In genomic region chr15:90869601-90870353, GRCh38 we compare ENCODE assay signal across 8 cellular contexts. TPM values are rescaled to one million over a fixed set of nuclear protein-coding genes. Genes with fewer than 3 reads are reported as not detected.
A peak's percentile ranks its signal among the peaks of the same experiment; 100 is the strongest.
DNase-seq lines count a peak whose midpoint lies in the region; ATAC-seq and TF ChIP-seq lines count a peak whose summit lies in the region.

No MANE protein-coding gene starts in this region.

- H3K27me3 ChIP-seq in AG04450 (ENCODE audit: control insufficient read depth, insufficient read depth, low read length) (no peaks in the 10 kb centered on the region), HL-60 (ENCODE audit: insufficient read depth, poor library complexity, severe bottlenecking) (no peaks in the 10 kb centered on the region), SK-N-SH (ENCODE audit: insufficient read depth) (no peaks in the 10 kb centered on the region)

- peak overlapping the region; percentile 77 for H3K4me2 ChIP-seq in SK-N-SH

- H2AFZ ChIP-seq in SK-N-SH (ENCODE audit: low read depth): peak overlapping the region; percentile 45; the same call in 1 of the 2 replicates

- 47% methylated on average over 8 of the region's 9 CpGs for WGBS in SK-N-SH (ENCODE audit: low lambda C conversion rate)

- peaks cover 20% of the 10 kb centered on the region for H3F3A ChIP-seq in SK-N-SH (replicated peaks; ENCODE audit: insufficient read depth)

- POLR2A ChIA-PET in AG04450 (lab: Yijun Ruan, JAX): interaction anchor here (0.6 to 1.1 kb wide), 2 partner anchors 33 to 74 kb away, joined by 3 to 7 read pairs; no protein-coding TSS in a partner anchor
- POLR2A ChIA-PET in SK-N-SH (lab: Yijun Ruan, JAX): no interaction called here

- TF ChIP-seq CTCF in AG04450 (IDR thresholded peaks at IDR 0.05; ENCODE audit: low read depth, low read length) (no peak), HL-60 (IDR thresholded peaks at IDR 0.05; ENCODE audit: insufficient read depth, low read length) (no peak), SK-N-SH (IDR thresholded peaks at IDR 0.05) (no peak), chondrocyte (IDR thresholded peaks at IDR 0.05) (no peak)

- no peak for ATAC-seq in GM18867 (IDR thresholded peaks at IDR 0.05; ENCODE audit: unreplicated experiment)

- no peaks in the 10 kb centered on the region for H3K36me3 ChIP-seq in SK-N-SH (replicated peaks in 1 of 2; ENCODE audit: control insufficient read depth in 1 of 2, insufficient read depth in 2 of 2, low read length in 1 of 2)

- H3K9me3 ChIP-seq in AG04450 (ENCODE audit: control insufficient read depth, insufficient read depth, low read length) (no peaks in the 10 kb centered on the region; the same call in 1 of the 2 replicates), SK-N-SH (no peaks in the 10 kb centered on the region)

- no peak for DNase-seq in AG04450 (ENCODE audit: low read depth, low spot score)
- peak; percentile 77 to 97 for DNase-seq in HL-60 (ENCODE audit: low read depth in 1 of 2, low spot score in 1 of 2)
- DNase-seq in SK-N-SH: no peak
- peak; percentile 88 for DNase-seq in chondrocyte (ENCODE audit: low spot score)
- DNase-seq in left kidney (ENCODE audit: low read depth, low spot score): peak; percentile 78
- peak; percentile 47 to 72 for DNase-seq in stimulated activated CD4-positive, alpha-beta T cell treated with anti-CD3 and anti-CD28 coated beads, Interleukin-2, amount 100 ng/mL, for 24 hours
- DNase-seq in globus pallidus (ENCODE audit: low spot score): no peak

- H3K4me1 ChIP-seq in SK-N-SH (ENCODE audit: control insufficient read depth in 1 of 2, insufficient read depth in 2 of 2, low read depth in 1 of 2, low read length in 1 of 2): peaks cover 29 to 39% of the 10 kb centered on the region in 2 experiments; a peak in 2 of 4 replicates

- H3K79me2 ChIP-seq in SK-N-SH (ENCODE audit: insufficient read depth): peaks cover 47% of the 10 kb centered on the region

- H3K4me1 Mint-ChIP-seq in chondrocyte (ENCODE audit: low read depth): peaks cover 56% of the 10 kb centered on the region

- no peaks in the 10 kb centered on the region for H3K27me3 Mint-ChIP-seq in chondrocyte (ENCODE audit: low read depth)

- CTCF ChIA-PET in AG04450 (lab: Charles Lee): interaction anchor here (0.6 to 1.2 kb wide), 3 partner anchors 11 to 222 kb away, joined by 3 to 4 read pairs (median 4); no protein-coding TSS in a partner anchor
- CTCF ChIA-PET in SK-N-SH (lab: Yijun Ruan, JAX): interaction anchor here (0.6 to 4.2 kb wide), 3 partner anchors 16 to 222 kb away, joined by 3 to 24 read pairs (median 7); no protein-coding TSS in a partner anchor

- H3K4me3 ChIP-seq in AG04450 (ENCODE audit: low read depth, low read length) (no peak overlapping the region), HL-60 (replicated peaks; ENCODE audit: insufficient read depth, low read length) (no peak overlapping the region), SK-N-SH (ENCODE audit: low read depth in 2 of 2, low read length in 1 of 2) (peak overlapping the region in 1 of 2 experiments; percentile 80; a peak in 2 of 4 replicates)

- H3K9ac ChIP-seq in SK-N-SH: peak overlapping the region; percentile 88; the same call in 1 of the 2 replicates

- H3K27ac ChIP-seq in AG04450 (ENCODE audit: low read depth, low read length) (peak overlapping the region; percentile 68), HL-60 (replicated peaks) (peak overlapping the region; percentile 85), SK-N-SH (ENCODE audit: low read depth in 2 of 2, low read length in 1 of 2) (peak overlapping the region; percentile 36 to 81; a peak in 3 of 4 replicates)

- peak overlapping the region; percentile 95 for H3K27ac Mint-ChIP-seq in chondrocyte (ENCODE audit: unreplicated experiment)

- peaks cover 14% of the 10 kb centered on the region; the same call in 1 of the 2 replicates for H4K20me1 ChIP-seq in SK-N-SH (ENCODE audit: insufficient read depth)

- H3K9me3 Mint-ChIP-seq in chondrocyte (ENCODE audit: low read depth): no peaks in the 10 kb centered on the region

- TF ChIP-seq RAD21 in SK-N-SH (IDR thresholded peaks at IDR 0.05; ENCODE audit: low read length): no peak

- no peaks in the 10 kb centered on the region for H3K36me3 Mint-ChIP-seq in chondrocyte (ENCODE audit: low read depth)

- peak overlapping the region; percentile 12 for H3K4me3 Mint-ChIP-seq in chondrocyte (ENCODE audit: unreplicated experiment)

- H3K9me2 ChIP-seq in SK-N-SH: no peaks in the 10 kb centered on the region

- peak in 1 of 2 experiments; percentile 29; a peak in 1 of 4 replicates for TF ChIP-seq EP300 in SK-N-SH (IDR thresholded peaks at IDR 0.05; ENCODE audit: borderline replicate concordance in 1 of 2, low read depth in 1 of 2, low read length in 1 of 2)

TF ChIP-seq in SK-N-SH, 30 proteins besides CTCF, POLR2A, EP300 and RAD21 (continues in another document):
- TF ChIP-seq, protein P1, sequence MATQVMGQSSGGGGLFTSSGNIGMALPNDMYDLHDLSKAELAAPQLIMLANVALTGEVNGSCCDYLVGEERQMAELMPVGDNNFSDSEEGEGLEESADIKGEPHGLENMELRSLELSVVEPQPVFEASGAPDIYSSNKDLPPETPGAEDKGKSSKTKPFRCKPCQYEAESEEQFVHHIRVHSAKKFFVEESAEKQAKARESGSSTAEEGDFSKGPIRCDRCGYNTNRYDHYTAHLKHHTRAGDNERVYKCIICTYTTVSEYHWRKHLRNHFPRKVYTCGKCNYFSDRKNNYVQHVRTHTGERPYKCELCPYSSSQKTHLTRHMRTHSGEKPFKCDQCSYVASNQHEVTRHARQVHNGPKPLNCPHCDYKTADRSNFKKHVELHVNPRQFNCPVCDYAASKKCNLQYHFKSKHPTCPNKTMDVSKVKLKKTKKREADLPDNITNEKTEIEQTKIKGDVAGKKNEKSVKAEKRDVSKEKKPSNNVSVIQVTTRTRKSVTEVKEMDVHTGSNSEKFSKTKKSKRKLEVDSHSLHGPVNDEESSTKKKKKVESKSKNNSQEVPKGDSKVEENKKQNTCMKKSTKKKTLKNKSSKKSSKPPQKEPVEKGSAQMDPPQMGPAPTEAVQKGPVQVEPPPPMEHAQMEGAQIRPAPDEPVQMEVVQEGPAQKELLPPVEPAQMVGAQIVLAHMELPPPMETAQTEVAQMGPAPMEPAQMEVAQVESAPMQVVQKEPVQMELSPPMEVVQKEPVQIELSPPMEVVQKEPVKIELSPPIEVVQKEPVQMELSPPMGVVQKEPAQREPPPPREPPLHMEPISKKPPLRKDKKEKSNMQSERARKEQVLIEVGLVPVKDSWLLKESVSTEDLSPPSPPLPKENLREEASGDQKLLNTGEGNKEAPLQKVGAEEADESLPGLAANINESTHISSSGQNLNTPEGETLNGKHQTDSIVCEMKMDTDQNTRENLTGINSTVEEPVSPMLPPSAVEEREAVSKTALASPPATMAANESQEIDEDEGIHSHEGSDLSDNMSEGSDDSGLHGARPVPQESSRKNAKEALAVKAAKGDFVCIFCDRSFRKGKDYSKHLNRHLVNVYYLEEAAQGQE (IDR thresholded peaks at IDR 0.05; ENCODE audit: low read depth, low read length): no peak
- TF ChIP-seq ZBTB33 (IDR thresholded peaks at IDR 0.05; ENCODE audit: borderline replicate concordance, low read depth) (0 out of 2 replicates have a peak, but pooled peaks have one; percentile 35), TCF12 (IDR thresholded peaks at IDR 0.05) (peak; percentile 70), CHD2 (IDR thresholded peaks at IDR 0.05; ENCODE audit: low read length, partially characterized antibody) (no peak), TAF1 (IDR thresholded peaks at IDR 0.05; ENCODE audit: borderline replicate concordance, low read depth, low read length) (peak; percentile 13; the same call in 1 of the 2 replicates), NFIC (IDR thresholded peaks at IDR 0.05; ENCODE audit: borderline replicate concordance) (peak; percentile 19; the same call in 1 of the 2 replicates)
- TF ChIP-seq, protein P2, sequence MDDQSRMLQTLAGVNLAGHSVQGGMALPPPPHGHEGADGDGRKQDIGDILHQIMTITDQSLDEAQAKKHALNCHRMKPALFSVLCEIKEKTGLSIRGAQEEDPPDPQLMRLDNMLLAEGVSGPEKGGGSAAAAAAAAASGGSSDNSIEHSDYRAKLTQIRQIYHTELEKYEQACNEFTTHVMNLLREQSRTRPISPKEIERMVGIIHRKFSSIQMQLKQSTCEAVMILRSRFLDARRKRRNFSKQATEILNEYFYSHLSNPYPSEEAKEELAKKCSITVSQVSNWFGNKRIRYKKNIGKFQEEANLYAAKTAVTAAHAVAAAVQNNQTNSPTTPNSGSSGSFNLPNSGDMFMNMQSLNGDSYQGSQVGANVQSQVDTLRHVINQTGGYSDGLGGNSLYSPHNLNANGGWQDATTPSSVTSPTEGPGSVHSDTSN (IDR thresholded peaks at IDR 0.05): no peak; the same call in 1 of the 2 replicates

RNA-seq across cellular contexts. Expression of gene FURIN, which starts 1.4 kb away (rescaled TPM):
- polyA plus RNA-seq in AG04450 (2011; rRNA removed) (14.0 and 21.5 TPM in 2 replicates), SK-N-SH (2012; rRNA removed) (33.5 and 40.8 TPM in 2 replicates)
- 22.6 and 38.5 TPM in 2 replicates for polyA minus RNA-seq in AG04450 (2011; rRNA and poly(A)+ RNA removed)
- 15.4 and 29.8 TPM in 2 replicates for polyA plus RNA-seq in SK-N-SH (2012; cell fraction: cytosol; rRNA removed)
- polyA plus RNA-seq in SK-N-SH (2012; cell fraction: nucleus; rRNA removed): 25.5 and 28.9 TPM in 2 replicates
- total RNA-seq in chondrocyte: 66.2 to 118 TPM (median 71.1 TPM) in 3 replicates

RNA-seq across cellular contexts. Expression of gene FES, which starts 14.5 kb away (rescaled TPM):
- polyA plus RNA-seq in AG04450 (2011; rRNA removed): 5.5 and 7.1 TPM in 2 replicates
- polyA minus RNA-seq in AG04450 (2011; rRNA and poly(A)+ RNA removed): 7.1 and 8.9 TPM in 2 replicates
- 0.03 and 0.13 TPM in 2 replicates for polyA plus RNA-seq in SK-N-SH (2012; rRNA removed)
- polyA plus RNA-seq in SK-N-SH (2012; cell fraction: cytosol; rRNA removed): 0.03 and 0.04 TPM in 2 replicates
- polyA plus RNA-seq in SK-N-SH (2012; cell fraction: nucleus; rRNA removed): 0.23 and 0.48 TPM in 2 replicates
- total RNA-seq in chondrocyte: 2.4 to 2.7 TPM (median 2.4 TPM) in 3 replicates

RNA-seq across cellular contexts. Expression of gene MAN2A2, which starts 33.3 kb away (rescaled TPM):
- polyA plus RNA-seq in AG04450 (2011; rRNA removed): 14.3 and 20.6 TPM in 2 replicates
- polyA minus RNA-seq in AG04450 (2011; rRNA and poly(A)+ RNA removed): 16.2 and 23.4 TPM in 2 replicates
- polyA plus RNA-seq in SK-N-SH (2012; rRNA removed): 25.6 and 35.0 TPM in 2 replicates
- 10.6 and 15.5 TPM in 2 replicates for polyA plus RNA-seq in SK-N-SH (2012; cell fraction: cytosol; rRNA removed)
- 159 and 164 TPM in 2 replicates for polyA plus RNA-seq in SK-N-SH (2012; cell fraction: nucleus; rRNA removed)
- 49.4 to 57.0 TPM (median 51.4 TPM) in 3 replicates for total RNA-seq in chondrocyte

Comparison
In these comparisons a context has a peak if more than half of its experiments do, and no peak if none do; other contexts are left out.
1. DNase-seq: peak in HL-60 (2 of 2), chondrocyte (single experiment), left kidney (single experiment) and stimulated activated CD4-positive, alpha-beta T cell treated with anti-CD3 and anti-CD28 coated beads, Interleukin-2, amount 100 ng/mL, for 24 hours (2 of 2); none in AG04450 (single experiment), SK-N-SH (single experiment) and globus pallidus (single experiment).
2. Peak in every context shown above with its lines, with median percentiles within 50 percentile points of each other: H3K27ac ChIP-seq.